17 cellular contexts compared by ENCODE assay signal in the genomic region with DNA sequence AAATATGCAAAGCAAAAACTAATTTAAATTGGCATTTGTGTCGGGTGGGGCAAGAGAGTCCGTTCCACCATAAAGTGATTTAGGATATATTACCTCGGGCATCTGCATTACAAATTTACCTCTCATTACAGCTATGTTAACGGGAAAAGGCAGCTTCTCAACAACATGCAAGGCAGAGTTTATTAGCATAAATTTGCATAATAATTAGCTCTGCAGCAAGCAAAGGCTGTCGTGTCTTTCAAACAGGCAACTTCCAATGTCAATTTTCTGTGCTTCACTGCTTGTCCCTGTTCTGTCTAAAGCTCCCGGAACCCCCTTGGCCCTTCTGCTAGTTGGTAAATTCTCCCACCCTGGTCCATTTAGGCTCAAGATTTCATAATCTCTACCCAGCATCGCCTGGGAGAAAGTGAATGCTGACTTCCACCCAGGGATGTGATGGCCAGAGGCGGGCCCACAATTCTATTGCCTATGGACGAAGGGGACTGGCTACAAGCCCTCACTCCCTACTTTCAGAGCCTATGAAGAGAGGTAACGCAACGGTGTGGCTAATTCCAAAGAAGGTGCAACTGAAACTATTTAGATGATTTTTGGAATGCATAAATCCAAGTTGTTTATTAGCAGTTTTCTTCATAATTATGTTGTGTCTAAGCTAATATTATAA.
"Had no signal": no experiment of that assay in that cellular context is flagged by ENCODE, and none has a peak within 500 bp of the region (broad histone marks: within the 10 kb centered on the region; RNA-seq: fewer than 3 reads in every experiment).

No MANE protein-coding gene starts in this region.

- H3K4me1 Mint-ChIP-seq: mesothelial cell of epicardium, natural killer cell had no signal

- H3K4me3 ChIP-seq: esophagus squamous epithelium, gastroesophageal sphincter, ovary had no signal

- DNase-seq: effector memory CD8-positive, alpha-beta T cell; esophagus squamous epithelium; foreskin fibroblast; glutamatergic neuron; islet precursor cell; natural killer cell; ovary; right cardiac atrium; small intestine; stimulated activated CD4-positive, alpha-beta T cell treated with anti-CD3 and anti-CD28 coated beads, Interleukin-12 subunit alpha, Interleukin-12 subunit beta, amount 100 ng/mL, for 4 hours; stimulated activated naive CD4-positive, alpha-beta T cell; trophoblast cell had no signal

- H3K27me3 ChIP-seq: ovary had no signal

- ATAC-seq: effector memory CD8-positive, alpha-beta T cell; gastroesophageal sphincter; left lobe of liver; natural killer cell; right cardiac atrium had no signal

- H3K27ac Mint-ChIP-seq: dendritic cell treated with granulocyte-macrophage colony-stimulating factor and Interleukin-4, amounts not matched to agents 40 ng/mL and 50 ng/mL, for 4 days; effector memory CD8-positive, alpha-beta T cell; mesothelial cell of epicardium; natural killer cell had no signal

- H3K36me3 ChIP-seq: esophagus squamous epithelium, gastroesophageal sphincter, ovary had no signal

- H3K9me3 Mint-ChIP-seq: dendritic cell treated with granulocyte-macrophage colony-stimulating factor and Interleukin-4, amounts not matched to agents 40 ng/mL and 50 ng/mL, for 4 days; natural killer cell; neural crest cell had no signal

- H3K9me3 ChIP-seq: esophagus squamous epithelium, gastroesophageal sphincter, ovary had no signal

- H3K36me3 Mint-ChIP-seq: mesothelial cell of epicardium, natural killer cell had no signal

- H3K4me3 Mint-ChIP-seq: dendritic cell treated with granulocyte-macrophage colony-stimulating factor and Interleukin-4, amounts not matched to agents 40 ng/mL and 50 ng/mL, for 4 days; effector memory CD8-positive, alpha-beta T cell; mesothelial cell of epicardium; natural killer cell; neural crest cell had no signal

- H3K27ac ChIP-seq: esophagus squamous epithelium, gastroesophageal sphincter, ovary had no signal

- H3K4me1 ChIP-seq: esophagus squamous epithelium, gastroesophageal sphincter had no signal
